ENCODE assay signal across 13 cellular contexts in the genomic region with DNA sequence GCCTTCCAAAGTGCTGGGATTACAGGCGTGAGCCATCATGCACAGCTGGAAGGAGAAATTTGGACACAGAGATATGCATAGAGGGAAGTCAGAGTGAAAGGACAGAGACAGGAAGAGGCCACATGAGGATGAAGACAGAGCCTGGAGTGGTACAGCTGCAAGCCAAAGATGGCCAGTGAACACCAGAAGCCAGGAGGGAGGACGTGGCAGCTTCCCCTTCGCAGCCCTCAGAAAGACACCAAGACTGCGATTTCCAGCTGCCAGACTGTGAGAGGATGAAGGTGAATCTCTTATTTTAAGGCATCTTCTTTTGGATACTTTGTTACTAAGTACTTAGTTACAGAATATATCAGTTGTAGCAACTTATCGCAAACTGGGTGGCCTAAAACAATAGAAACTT.
DNase-seq lines count a peak whose midpoint lies in the region; ATAC-seq and TF ChIP-seq lines count a peak whose summit lies in the region.
"Had no signal": no experiment of that assay in that cellular context is flagged by ENCODE, and none has a peak within 500 bp of the region (broad histone marks: within the 10 kb centered on the region; RNA-seq: fewer than 3 reads in every experiment).

No MANE protein-coding gene starts in this region.

- H3K36me3 Mint-ChIP-seq in CD8-positive, alpha-beta memory T cell = peaks cover 0 to 2% (median 0%) of the 10 kb centered on the region in 3 donors
- no peaks in the 10 kb centered on the region for H3K36me3 Mint-ChIP-seq in activated naive CD8-positive, alpha-beta T cell treated with anti-CD3 and anti-CD28 coated beads for 36 hours
- H3K36me3 Mint-ChIP-seq in natural killer cell treated with Interleukin-12 subunit alpha and Interleukin-12 subunit beta and Interleukin-15 and Interleukin-18, amount 100 ng/mL, for 72 hours = no peaks in the 10 kb centered on the region

- DNase-seq in CD8-positive, alpha-beta memory T cell = peak in 1 of 5 donors; percentile 22
- DNase-seq in NB4 (ENCODE audit: low read depth) = peak; percentile 82
- no peak for DNase-seq in activated naive CD8-positive, alpha-beta T cell treated with anti-CD3 and anti-CD28 coated beads for 36 hours
- DNase-seq in natural killer cell treated with Interleukin-12 subunit alpha and Interleukin-12 subunit beta and Interleukin-15 and Interleukin-18, amount 100 ng/mL, for 72 hours (ENCODE audit: low spot score) = no peak
- no peak for DNase-seq in NCI-H345 treated with DMSO at 0.1 percent for 48 hours (lab: John Stamatoyannopoulos, UW; ENCODE audit: unreplicated experiment)
- no peak for DNase-seq in NCI-H2081 (lab: John Stamatoyannopoulos, UW)
- DNase-seq: adrenal gland, MG63, NCI-H748 treated with DMSO at 0.1 percent for 48 hours, T1000, upper lobe of left lung had no signal

- TF ChIP-seq POLR2A in NB4 (IDR thresholded peaks at IDR 0.05; ENCODE audit: extremely low read depth, insufficient read length) = no peak

- H3K4me1 Mint-ChIP-seq in CD8-positive, alpha-beta memory T cell = peaks cover 45 to 60% (median 60%) of the 10 kb centered on the region in 3 donors
- H3K4me1 Mint-ChIP-seq in activated naive CD8-positive, alpha-beta T cell treated with anti-CD3 and anti-CD28 coated beads for 36 hours = peaks cover 41% of the 10 kb centered on the region
- peaks cover 32 to 49% of the 10 kb centered on the region in 2 donors for H3K4me1 Mint-ChIP-seq in natural killer cell treated with Interleukin-12 subunit alpha and Interleukin-12 subunit beta and Interleukin-15 and Interleukin-18, amount 100 ng/mL, for 72 hours (ENCODE audit: low read depth in 2 of 2)

- POLR2A ChIA-PET in CD8-positive, alpha-beta memory T cell (lab: Charles Lee) = interaction anchor here (0.6 to 0.9 kb wide), 2 partner anchors 21 to 95 kb away, joined by 3 read pairs; no protein-coding TSS in a partner anchor

- H3K27me3 Mint-ChIP-seq in CD8-positive, alpha-beta memory T cell = no peaks in the 10 kb centered on the region
- no peaks in the 10 kb centered on the region for H3K27me3 Mint-ChIP-seq in activated naive CD8-positive, alpha-beta T cell treated with anti-CD3 and anti-CD28 coated beads for 36 hours
- no peaks in the 10 kb centered on the region for H3K27me3 Mint-ChIP-seq in natural killer cell treated with Interleukin-12 subunit alpha and Interleukin-12 subunit beta and Interleukin-15 and Interleukin-18, amount 100 ng/mL, for 72 hours

- CTCF ChIA-PET in CD8-positive, alpha-beta memory T cell (lab: Charles Lee) = interaction anchor here (0.9 to 3.1 kb wide), 7 partner anchors 10 to 315 kb away, joined by 3 to 18 read pairs (median 4); no protein-coding TSS in a partner anchor

- peaks cover 42% of the 10 kb centered on the region for H3K4me1 ChIP-seq in CD8-positive, alpha-beta memory T cell (ENCODE audit: insufficient read depth, low read length)
- H3K4me1 ChIP-seq: adrenal gland had no signal

- H3K36me3 ChIP-seq in CD8-positive, alpha-beta memory T cell (ENCODE audit: insufficient read depth, low read length) = no peaks in the 10 kb centered on the region
- H3K36me3 ChIP-seq: adrenal gland, MG63, upper lobe of left lung had no signal

- no peaks in the 10 kb centered on the region for H3K27me3 ChIP-seq in CD8-positive, alpha-beta memory T cell (ENCODE audit: insufficient read depth, low read length, poor library complexity, severe bottlenecking)
- H3K27me3 ChIP-seq: adrenal gland, MG63, upper lobe of left lung had no signal

- H3K27ac ChIP-seq in CD8-positive, alpha-beta memory T cell (ENCODE audit: low read depth, low read length) = peak overlapping the region; percentile 66
- H3K27ac ChIP-seq: adrenal gland had no signal

- H3K9me3 Mint-ChIP-seq in CD8-positive, alpha-beta memory T cell = no peaks in the 10 kb centered on the region
- peaks cover 1% of the 10 kb centered on the region for H3K9me3 Mint-ChIP-seq in activated naive CD8-positive, alpha-beta T cell treated with anti-CD3 and anti-CD28 coated beads for 36 hours
- no peaks in the 10 kb centered on the region for H3K9me3 Mint-ChIP-seq in natural killer cell treated with Interleukin-12 subunit alpha and Interleukin-12 subunit beta and Interleukin-15 and Interleukin-18, amount 100 ng/mL, for 72 hours

- peak overlapping the region; percentile 68 to 89 (median 72) for H3K4me3 Mint-ChIP-seq in CD8-positive, alpha-beta memory T cell
- peak overlapping the region; percentile 60 for H3K4me3 Mint-ChIP-seq in activated naive CD8-positive, alpha-beta T cell treated with anti-CD3 and anti-CD28 coated beads for 36 hours
- H3K4me3 Mint-ChIP-seq in natural killer cell treated with Interleukin-12 subunit alpha and Interleukin-12 subunit beta and Interleukin-15 and Interleukin-18, amount 100 ng/mL, for 72 hours = peak overlapping the region; percentile 85

- TF ChIP-seq CTCF in NB4 (IDR thresholded peaks at IDR 0.05; ENCODE audit: low read depth, low read length) = no peak

- ATAC-seq in natural killer cell treated with Interleukin-12 subunit alpha and Interleukin-12 subunit beta and Interleukin-15 and Interleukin-18, amount 100 ng/mL, for 72 hours = peak in 1 of 2 donors; percentile 39
- ATAC-seq in GM21825 (IDR thresholded peaks at IDR 0.05; ENCODE audit: unreplicated experiment) (no peak), GM19455 (IDR thresholded peaks at IDR 0.05; ENCODE audit: unreplicated experiment) (no peak)

- peak overlapping the region; percentile 84 to 96 (median 93) for H3K27ac Mint-ChIP-seq in CD8-positive, alpha-beta memory T cell
- H3K27ac Mint-ChIP-seq in activated naive CD8-positive, alpha-beta T cell treated with anti-CD3 and anti-CD28 coated beads for 36 hours = peak overlapping the region; percentile 82
- H3K27ac Mint-ChIP-seq in natural killer cell treated with Interleukin-12 subunit alpha and Interleukin-12 subunit beta and Interleukin-15 and Interleukin-18, amount 100 ng/mL, for 72 hours = peak overlapping the region; percentile 80 to 81

- H3K4me3 ChIP-seq in CD8-positive, alpha-beta memory T cell (ENCODE audit: low read length) = peak overlapping the region; percentile 20
- peak overlapping the region; percentile 60 for H3K4me3 ChIP-seq in NB4 (ENCODE audit: low read depth, low read length)
- H3K4me3 ChIP-seq: adrenal gland, MG63, upper lobe of left lung had no signal

- H3K9me3 ChIP-seq in CD8-positive, alpha-beta memory T cell (ENCODE audit: low read length) = no peaks in the 10 kb centered on the region
- H3K9me3 ChIP-seq: adrenal gland, MG63, upper lobe of left lung had no signal
